ENCODE assay signal across 16 cellular contexts in genomic region chrX:10011991-10012390, GRCh38. TPM values are rescaled to one million over a fixed set of nuclear protein-coding genes. Genes with fewer than 3 reads are reported as not detected.
A peak's percentile ranks its signal among the peaks of the same experiment; 100 is the strongest.
DNase-seq lines count a peak whose midpoint lies in the region; ATAC-seq lines count a peak whose summit lies in the region.
"Had no signal": no experiment of that assay in that cellular context is flagged by ENCODE, and none has a peak within 500 bp of the region (broad histone marks: within the 10 kb centered on the region; RNA-seq: fewer than 3 reads in every experiment).

No MANE protein-coding gene starts in this region.

- peaks cover 40% of the 10 kb centered on the region for H3K4me1 ChIP-seq in BLaER1
- H3K4me1 ChIP-seq in ES-I3 (ENCODE audit: insufficient read depth, low read length) = peaks cover 33% of the 10 kb centered on the region
- peaks cover 18% of the 10 kb centered on the region for H3K4me1 ChIP-seq in mesodermal cell (ENCODE audit: control insufficient read depth, insufficient read depth, low read length, poor library complexity, severe bottlenecking)

- H3K9me3 Mint-ChIP-seq in activated T-helper 1 cell treated with anti-CD3 and anti-CD28 coated beads, Interleukin-12 subunit alpha, Interleukin-12 subunit beta, Interleukin-2, Interleukin-4 antibody, amounts not matched to agents 30 ng/mL and 10 ng/mL and 1 ng/mL, durations not matched to agents 14 hours and 24 hours and 36 hours = no peaks in the 10 kb centered on the region
- H3K9me3 Mint-ChIP-seq: HFFc6 had no signal

- no peak overlapping the region for H3K4me3 ChIP-seq in BLaER1
- H3K4me3 ChIP-seq in mesodermal cell (ENCODE audit: extremely low read depth, insufficient read depth, low read length, poor library complexity, severe bottlenecking) = no peak overlapping the region

- H3K36me3 ChIP-seq in BLaER1 = no peaks in the 10 kb centered on the region
- H3K36me3 ChIP-seq in ES-I3 (ENCODE audit: insufficient read depth, low read length) = no peaks in the 10 kb centered on the region
- no peaks in the 10 kb centered on the region for H3K36me3 ChIP-seq in mesodermal cell (ENCODE audit: control insufficient read depth, insufficient read depth, low read length)

- H4K20me1 ChIP-seq in BLaER1 = peaks cover 9% of the 10 kb centered on the region; the same call in 1 of the 2 replicates

- peak overlapping the region; percentile 95 for H3K27ac Mint-ChIP-seq in activated T-helper 1 cell treated with anti-CD3 and anti-CD28 coated beads, Interleukin-12 subunit alpha, Interleukin-12 subunit beta, Interleukin-2, Interleukin-4 antibody, amounts not matched to agents 30 ng/mL and 10 ng/mL and 1 ng/mL, durations not matched to agents 14 hours and 24 hours and 36 hours

- peak overlapping the region; percentile 67 for H3K4me3 Mint-ChIP-seq in activated T-helper 1 cell treated with anti-CD3 and anti-CD28 coated beads, Interleukin-12 subunit alpha, Interleukin-12 subunit beta, Interleukin-2, Interleukin-4 antibody, amounts not matched to agents 30 ng/mL and 10 ng/mL and 1 ng/mL, durations not matched to agents 14 hours and 24 hours and 36 hours

- DNase-seq in activated T-helper 1 cell treated with anti-CD3 and anti-CD28 coated beads, Interleukin-12 subunit alpha, Interleukin-12 subunit beta, Interleukin-2, Interleukin-4 antibody, amounts not matched to agents 30 ng/mL and 10 ng/mL and 1 ng/mL, durations not matched to agents 14 hours and 24 hours and 36 hours (ENCODE audit: low spot score) = no peak
- no peak for DNase-seq in HPDE6-E6E7 (ENCODE audit: extremely low spot score)
- DNase-seq in globus pallidus (ENCODE audit: low spot score) = no peak
- no peak for DNase-seq in NCI-H187 (lab: John Stamatoyannopoulos, UW)
- DNase-seq: activated CD4-positive, CD25-positive, alpha-beta regulatory T cell treated with anti-CD3 and anti-CD28 coated beads, Interleukin-2, amount 50 U/mL, for 72 hours; effector memory CD4-positive, alpha-beta T cell; HFFc6; NCI-H510A; Right ventricle myocardium superior had no signal

- intact Hi-C loops in activated T-helper 1 cell treated with anti-CD3 and anti-CD28 coated beads, Interleukin-12 subunit alpha, Interleukin-12 subunit beta, Interleukin-2, Interleukin-4 antibody, amounts not matched to agents 30 ng/mL and 10 ng/mL and 1 ng/mL, durations not matched to agents 14 hours and 24 hours and 36 hours (cut with micrococcal nuclease) = loop anchor here (1.0 to 2.0 kb wide), 3 partner anchors 8 to 71 kb away; no protein-coding TSS in a partner anchor

- H3K27ac ChIP-seq in BLaER1 (no peak overlapping the region), mesodermal cell (ENCODE audit: low read depth, low read length, severe bottlenecking) (peak overlapping the region; percentile 79)

- no peak overlapping the region for H3K9ac ChIP-seq in BLaER1
- H3K9ac ChIP-seq in ES-I3 (ENCODE audit: low read depth, low read length) = peak overlapping the region; percentile 22; the same call in 1 of the 2 replicates

- peaks cover 46% of the 10 kb centered on the region for H3K4me1 Mint-ChIP-seq in activated T-helper 1 cell treated with anti-CD3 and anti-CD28 coated beads, Interleukin-12 subunit alpha, Interleukin-12 subunit beta, Interleukin-2, Interleukin-4 antibody, amounts not matched to agents 30 ng/mL and 10 ng/mL and 1 ng/mL, durations not matched to agents 14 hours and 24 hours and 36 hours (ENCODE audit: low read depth)

- H3K4me2 ChIP-seq in BLaER1 = peak overlapping the region; percentile 51; the same call in 1 of the 2 replicates

- no peaks in the 10 kb centered on the region for H3K27me3 ChIP-seq in BLaER1

- peaks cover under 1% of the 10 kb centered on the region for H3K27me3 Mint-ChIP-seq in activated T-helper 1 cell treated with anti-CD3 and anti-CD28 coated beads, Interleukin-12 subunit alpha, Interleukin-12 subunit beta, Interleukin-2, Interleukin-4 antibody, amounts not matched to agents 30 ng/mL and 10 ng/mL and 1 ng/mL, durations not matched to agents 14 hours and 24 hours and 36 hours (ENCODE audit: insufficient read depth)

- peaks cover 6% of the 10 kb centered on the region for H3K36me3 Mint-ChIP-seq in activated T-helper 1 cell treated with anti-CD3 and anti-CD28 coated beads, Interleukin-12 subunit alpha, Interleukin-12 subunit beta, Interleukin-2, Interleukin-4 antibody, amounts not matched to agents 30 ng/mL and 10 ng/mL and 1 ng/mL, durations not matched to agents 14 hours and 24 hours and 36 hours (ENCODE audit: low read depth)

- ATAC-seq in HG02763 (IDR thresholded peaks at IDR 0.05; ENCODE audit: unreplicated experiment) = no peak

- peaks cover 12% of the 10 kb centered on the region; the same call in 1 of the 2 replicates for H3K9me3 ChIP-seq in BLaER1
- no peaks in the 10 kb centered on the region for H3K9me3 ChIP-seq in ES-I3 (ENCODE audit: control insufficient read depth, insufficient read depth, low read length)
- H3K9me3 ChIP-seq in mesodermal cell (ENCODE audit: control insufficient read depth, low read length) = no peaks in the 10 kb centered on the region

- 29 to 40% methylated on average over 1 to 7 of the region's 9 CpGs for WGBS in mesodermal cell (ENCODE audit: insufficient coverage in 2 of 2), 2 experiments

RNA-seq across cellular contexts. Expression of gene CLDN34, which starts 44.8 kb away (rescaled TPM):
- total RNA-seq in activated T-helper 1 cell treated with anti-CD3 and anti-CD28 coated beads, Interleukin-12 subunit alpha, Interleukin-12 subunit beta, Interleukin-2, Interleukin-4 antibody, amounts not matched to agents 30 ng/mL and 10 ng/mL and 1 ng/mL, durations not matched to agents 14 hours and 24 hours and 36 hours = not detected in 2 replicates
- polyA plus RNA-seq in mesodermal cell (2013, experiment 1 of 2) = not detected
- polyA plus RNA-seq in mesodermal cell (2013, experiment 2 of 2) = not detected
- total RNA-seq: HFFc6, M059J, Right ventricle myocardium superior, skeletal muscle tissue had no signal
- polyA plus RNA-seq: adipose tissue had no signal
